Comparison of ENCODE assay signal across 8 cellular contexts in genomic region chr19:49133621-49134454, GRCh38. TPM values are rescaled to one million over a fixed set of nuclear protein-coding genes. Genes with fewer than 3 reads are reported as not detected.
DNase-seq lines count a peak whose midpoint lies in the region; ATAC-seq and TF ChIP-seq lines count a peak whose summit lies in the region.

No MANE protein-coding gene starts in this region.

- H3K36me3 Mint-ChIP-seq in CD4-positive, CD25-positive, alpha-beta regulatory T cell: no peaks in the 10 kb centered on the region

- H3K27me3 Mint-ChIP-seq in CD4-positive, CD25-positive, alpha-beta regulatory T cell: peaks cover 20% of the 10 kb centered on the region

- no peak overlapping the region for H3K4me3 ChIP-seq in CD4-positive, CD25-positive, alpha-beta regulatory T cell (ENCODE audit: low read depth, low read length)
- H3K4me3 ChIP-seq in esophagus muscularis mucosa (peak overlapping the region; percentile 43 to 55 (median 46)), ovary (peak overlapping the region; percentile 3)

- no peak for ATAC-seq in CD4-positive, CD25-positive, alpha-beta regulatory T cell (ENCODE audit: low read depth in 2 of 2)
- no peak for ATAC-seq in HG03280 (IDR thresholded peaks at IDR 0.05; ENCODE audit: unreplicated experiment)

- peaks cover 0 to 3% (median 0%) of the 10 kb centered on the region in 7 donors for H3K9me3 Mint-ChIP-seq in CD4-positive, CD25-positive, alpha-beta regulatory T cell

- H3K9me3 ChIP-seq in CD4-positive, CD25-positive, alpha-beta regulatory T cell (ENCODE audit: control insufficient read depth in 2 of 2, low read length in 2 of 2): no peaks in the 10 kb centered on the region
- H3K9me3 ChIP-seq in esophagus muscularis mucosa (no peaks in the 10 kb centered on the region), ovary (no peaks in the 10 kb centered on the region)

- WGBS in esophagus muscularis mucosa: 37% methylated on average over 33 of the region's 42 CpGs
- WGBS in ovary, 3 donors: 15 to 30% (median 21%) methylated on average over 42 of the region's 42 CpGs

- TF ChIP-seq CTCF in esophagus muscularis mucosa (IDR thresholded peaks at IDR 0.05) (peak in 1 of 3 experiments; percentile 15), ovary (IDR thresholded peaks at IDR 0.05) (peak in 1 of 3 donors; percentile 19)

- peak in 2 of 3 donors; percentile 36 to 49 for DNase-seq in CD4-positive, CD25-positive, alpha-beta regulatory T cell
- peak; percentile 78 for DNase-seq in activated CD4-positive, alpha-beta T cell treated with anti-CD3 and anti-CD28 coated beads for 48 hours
- DNase-seq in esophagus muscularis mucosa (ENCODE audit: extremely low spot score) (no peak), ovary (peak; percentile 65 to 89 (median 78)), globus pallidus (ENCODE audit: low spot score) (no peak), activated gamma-delta T cell (lab: John Stamatoyannopoulos, UW) (no peak), dedifferentiated amniotic fluid mesenchymal stem cell (ENCODE audit: extremely low spot score) (no peak)

- peaks cover 12% of the 10 kb centered on the region for H3K4me1 ChIP-seq in CD4-positive, CD25-positive, alpha-beta regulatory T cell (ENCODE audit: control insufficient read depth, insufficient read depth, low read length, poor library complexity, severe bottlenecking)
- peaks cover 15 to 43% (median 33%) of the 10 kb centered on the region in 4 donors for H3K4me1 ChIP-seq in esophagus muscularis mucosa
- peaks cover 7% of the 10 kb centered on the region for H3K4me1 ChIP-seq in ovary (ENCODE audit: insufficient read depth)

- no peaks in the 10 kb centered on the region for H3K36me3 ChIP-seq in CD4-positive, CD25-positive, alpha-beta regulatory T cell (ENCODE audit: control insufficient read depth, insufficient read depth, low read length)
- no peaks in the 10 kb centered on the region for H3K36me3 ChIP-seq in esophagus muscularis mucosa
- H3K36me3 ChIP-seq in ovary: no peaks in the 10 kb centered on the region

- peaks cover 0 to 17% (median 1%) of the 10 kb centered on the region in 4 donors for H3K4me1 Mint-ChIP-seq in CD4-positive, CD25-positive, alpha-beta regulatory T cell

- H3K27ac ChIP-seq in CD4-positive, CD25-positive, alpha-beta regulatory T cell (ENCODE audit: insufficient read depth, low read length, poor library complexity, severe bottlenecking): no peak overlapping the region
- H3K27ac ChIP-seq in esophagus muscularis mucosa (replicated peaks in 1 of 4): peak overlapping the region; percentile 43 to 72 (median 56)
- H3K27ac ChIP-seq in ovary: no peak overlapping the region

- TF ChIP-seq POLR2A in esophagus muscularis mucosa (IDR thresholded peaks at IDR 0.05; ENCODE audit: low read depth): no peak
- no peak for TF ChIP-seq POLR2A in ovary (IDR thresholded peaks at IDR 0.05)

- H3K27me3 ChIP-seq in CD4-positive, CD25-positive, alpha-beta regulatory T cell (ENCODE audit: control insufficient read depth, insufficient read depth, low read length): peaks cover 4% of the 10 kb centered on the region
- H3K27me3 ChIP-seq in esophagus muscularis mucosa (no peaks in the 10 kb centered on the region), ovary (no peaks in the 10 kb centered on the region)

- TF ChIP-seq EP300 in esophagus muscularis mucosa (IDR thresholded peaks at IDR 0.05): no peak
- no peak for TF ChIP-seq EP300 in ovary (IDR thresholded peaks at IDR 0.05)

- H3K4me3 Mint-ChIP-seq in CD4-positive, CD25-positive, alpha-beta regulatory T cell: peak overlapping the region in 3 of 4 donors; percentile 29 to 70 (median 47)

- intact Hi-C loops in esophagus muscularis mucosa (cut with DNase I) (no loop called here), ovary (cut with DNase I) (no loop called here)

- H3K27ac Mint-ChIP-seq in CD4-positive, CD25-positive, alpha-beta regulatory T cell: no peak overlapping the region

RNA-seq across cellular contexts. Expression of gene PPFIA3, which starts 14.5 kb away (rescaled TPM):
- 2.6 TPM for total RNA-seq in CD4-positive, CD25-positive, alpha-beta regulatory T cell
- under 1 TPM in 3 of 4 donors, not detected in 1; 0.11 to 0.17 (median 0.17) TPM for polyA plus RNA-seq in CD4-positive, CD25-positive, alpha-beta regulatory T cell
- total RNA-seq in esophagus muscularis mucosa: 1 to 10 TPM; 3.3 to 8.4 (median 5.3) TPM
- total RNA-seq in ovary: 1 to 10 TPM in 6 of 7 donors, under 1 TPM in 1; 0.72 to 6.1 (median 3.2) TPM
- 1 to 10 TPM in 1 of 2 donors, under 1 TPM in 1; 0.55 to 5.8 TPM for polyA plus RNA-seq in ovary

RNA-seq across cellular contexts. Expression of gene C19orf73, which starts 14.9 kb away (rescaled TPM):
- 1.7 TPM for total RNA-seq in CD4-positive, CD25-positive, alpha-beta regulatory T cell
- 1 to 10 TPM; 1.1 to 3.7 (median 2.0) TPM for polyA plus RNA-seq in CD4-positive, CD25-positive, alpha-beta regulatory T cell
- 1 to 10 TPM in 3 of 4 donors, under 1 TPM in 1; 0.83 to 3.3 (median 1.9) TPM for total RNA-seq in esophagus muscularis mucosa
- total RNA-seq in ovary: 1 to 10 TPM in 1 of 7 donors, under 1 TPM in 3, not detected in 3; 0.45 to 1.5 (median 0.46) TPM
- polyA plus RNA-seq in ovary: under 1 TPM in 1 of 2 donors, not detected in 1; 0.42 TPM

RNA-seq across cellular contexts. Expression of gene LIN7B, which starts 19.7 kb away (rescaled TPM):
- 5.5 TPM for total RNA-seq in CD4-positive, CD25-positive, alpha-beta regulatory T cell
- 1 to 10 TPM; 2.6 to 4.4 (median 4.2) TPM for polyA plus RNA-seq in CD4-positive, CD25-positive, alpha-beta regulatory T cell
- 10 to 100 TPM in 3 of 4 donors, 1 to 10 TPM in 1; 7.5 to 21.4 (median 15.5) TPM for total RNA-seq in esophagus muscularis mucosa
- 1 to 10 TPM; 6.6 to 9.8 (median 8.5) TPM for total RNA-seq in ovary
- 1 to 10 TPM in 1 of 2 donors, under 1 TPM in 1; 0.82 to 8.9 TPM for polyA plus RNA-seq in ovary

RNA-seq across cellular contexts. Expression of gene HRC, which starts 21.4 kb away (rescaled TPM):
- not detected for total RNA-seq in CD4-positive, CD25-positive, alpha-beta regulatory T cell
- polyA plus RNA-seq in CD4-positive, CD25-positive, alpha-beta regulatory T cell: not detected
- total RNA-seq in esophagus muscularis mucosa (10 to 100 TPM in 1 of 4 donors, 1 to 10 TPM in 2, under 1 TPM in 1; 0.83 to 11.1 (median 4.1) TPM), ovary (1 to 10 TPM in 5 of 7 donors, under 1 TPM in 2; 0.36 to 3.0 (median 2.1) TPM)
- polyA plus RNA-seq in ovary: 10 to 100 TPM in 1 of 2 donors, 1 to 10 TPM in 1; 4.0 to 10.5 TPM

RNA-seq across cellular contexts. Expression of gene TRPM4, which starts 23.8 kb away (rescaled TPM):
- total RNA-seq in CD4-positive, CD25-positive, alpha-beta regulatory T cell: not detected
- not detected for polyA plus RNA-seq in CD4-positive, CD25-positive, alpha-beta regulatory T cell
- total RNA-seq in esophagus muscularis mucosa (10 to 100 TPM; 19.9 to 38.8 (median 27.9) TPM), ovary (10 to 100 TPM in 2 of 7 donors, 1 to 10 TPM in 5; 1.2 to 12.2 (median 8.2) TPM)
- 1 to 10 TPM; 1.1 to 5.1 TPM for polyA plus RNA-seq in ovary

Comparison
In these comparisons a context has a peak if more than half of its experiments do, and no peak if none do; other contexts are left out.
1. DNase-seq: peak in CD4-positive, CD25-positive, alpha-beta regulatory T cell (2 of 3), activated CD4-positive, alpha-beta T cell treated with anti-CD3 and anti-CD28 coated beads for 48 hours (single experiment) and ovary (5 of 5); none in esophagus muscularis mucosa (single experiment), globus pallidus (single experiment), activated gamma-delta T cell (single experiment) and dedifferentiated amniotic fluid mesenchymal stem cell (single experiment).
2. H3K27ac ChIP-seq: peak in esophagus muscularis mucosa (4 of 4); none in CD4-positive, CD25-positive, alpha-beta regulatory T cell (single experiment) and ovary (0 of 2).